8 cellular contexts compared by ENCODE assay signal in the genomic region with DNA sequence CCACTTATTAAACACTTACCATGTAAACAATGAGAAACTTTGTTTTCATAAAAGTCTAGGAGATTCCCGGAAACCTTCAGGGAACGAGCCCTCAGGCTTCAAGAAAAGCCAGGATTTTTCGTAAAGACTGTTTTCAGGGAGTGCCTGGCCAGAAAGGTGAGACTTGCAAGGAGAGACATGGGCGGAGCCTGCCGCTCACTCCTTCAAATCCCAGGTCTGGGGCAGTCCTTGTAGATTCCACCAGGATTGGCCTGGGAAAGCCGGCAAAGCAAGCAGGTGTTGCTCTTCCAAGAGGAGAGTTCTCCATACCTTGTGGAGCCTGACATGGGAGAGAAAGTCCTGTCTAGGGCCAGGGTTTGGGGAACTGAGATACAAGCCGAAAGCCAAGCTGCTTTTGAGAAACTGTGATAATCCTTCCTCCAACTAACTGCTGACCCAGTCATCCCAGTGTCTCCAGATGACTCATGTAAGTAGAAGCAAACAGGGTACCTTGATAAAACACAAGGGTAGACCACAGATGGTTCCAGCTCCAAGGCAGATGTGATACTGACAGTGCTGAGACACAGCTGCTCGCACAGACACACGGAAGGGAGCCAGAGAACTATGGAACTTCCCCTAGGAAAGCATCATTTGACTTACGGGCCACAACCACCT.
A peak's percentile ranks its signal among the peaks of the same experiment; 100 is the strongest.
DNase-seq lines count a peak whose midpoint lies in the region; ATAC-seq and TF ChIP-seq lines count a peak whose summit lies in the region.

No MANE protein-coding gene starts in this region.

- no peak for TF ChIP-seq CTCF in GM06990 (IDR thresholded peaks at IDR 0.05; ENCODE audit: insufficient read depth, low read length, poor library complexity, severe bottlenecking)
- TF ChIP-seq CTCF in fibroblast of villous mesenchyme (IDR thresholded peaks at IDR 0.05; ENCODE audit: insufficient read depth, low read depth, low read length): no peak
- TF ChIP-seq CTCF in tibial nerve (IDR thresholded peaks at IDR 0.05): no peak

- H3K36me3 ChIP-seq in GM06990 (ENCODE audit: control insufficient read depth, insufficient read depth, low read length) (no peaks in the 10 kb centered on the region), HUES48 (ENCODE audit: control insufficient read depth, insufficient read depth, low read length) (no peaks in the 10 kb centered on the region), tibial nerve (peaks cover 0 to 25% (median 0%) of the 10 kb centered on the region in 3 donors)

- no peak overlapping the region for H3K4me3 ChIP-seq in GM06990 (replicated peaks; ENCODE audit: low read depth, low read length)
- H3K4me3 ChIP-seq in HUES48 (ENCODE audit: low read depth, low read length): no peak overlapping the region
- H3K4me3 ChIP-seq in fibroblast of villous mesenchyme (ENCODE audit: low read depth, low read length): no peak overlapping the region
- no peak overlapping the region for H3K4me3 ChIP-seq in tibial nerve

- H3K27me3 ChIP-seq in GM06990 (replicated peaks; ENCODE audit: control insufficient read depth, insufficient read depth, low read length) (no peaks in the 10 kb centered on the region), HUES48 (ENCODE audit: control insufficient read depth, insufficient read depth, low read length) (no peaks in the 10 kb centered on the region), tibial nerve (no peaks in the 10 kb centered on the region)

- no peaks in the 10 kb centered on the region for H3K9me3 ChIP-seq in HUES48 (ENCODE audit: control insufficient read depth, insufficient read depth, low read length)
- H3K9me3 ChIP-seq in tibial nerve: no peaks in the 10 kb centered on the region

- no peak for TF ChIP-seq EP300 in tibial nerve (IDR thresholded peaks at IDR 0.05)

- no peak overlapping the region for H3K9ac ChIP-seq in HUES48 (ENCODE audit: low read depth, low read length)

- 83 to 89% methylated on average over 10 of the region's 10 CpGs for WGBS in tibial nerve, 2 donors

- H3K27ac ChIP-seq in HUES48 (ENCODE audit: low read depth, low read length): peak overlapping the region; percentile 66
- H3K27ac ChIP-seq in caudate nucleus (ENCODE audit: low read depth, low read length): no peak overlapping the region
- H3K27ac ChIP-seq in tibial nerve: no peak overlapping the region

- ATAC-seq in GM21515 (IDR thresholded peaks at IDR 0.05; ENCODE audit: unreplicated experiment): peak; percentile 67

- DNase-seq in GM06990 (ENCODE audit: extremely low read depth, insufficient read length): peak; percentile 76
- peak; percentile 88 for DNase-seq in fibroblast of villous mesenchyme (ENCODE audit: low read depth)
- no peak for DNase-seq in caudate nucleus (lab: John Stamatoyannopoulos, UW)
- no peak for DNase-seq in activated CD4-positive, CD25-positive, alpha-beta regulatory T cell treated with anti-CD3 and anti-CD28 coated beads, Interleukin-2, amount 50 U/mL, for 72 hours
- DNase-seq in tibial nerve (ENCODE audit: low spot score in 2 of 2): no peak
- DNase-seq in SIG-M5 treated with dmso at 0.1 percent for 504 hours (lab: John Stamatoyannopoulos, UW; ENCODE audit: unreplicated experiment): no peak

- H3K4me1 ChIP-seq in HUES48 (ENCODE audit: control insufficient read depth, insufficient read depth, low read length) (peaks cover 5% of the 10 kb centered on the region; the same call in 1 of the 2 replicates), tibial nerve (peaks cover 0 to 35% (median 27%) of the 10 kb centered on the region in 4 donors)

- TF ChIP-seq POLR2A in tibial nerve (IDR thresholded peaks at IDR 0.05): no peak

Comparison
In these comparisons a context has a peak if more than half of its experiments do, and no peak if none do; other contexts are left out.
1. DNase-seq: peak in GM06990 (single experiment) and fibroblast of villous mesenchyme (single experiment); none in caudate nucleus (0 of 61), activated CD4-positive, CD25-positive, alpha-beta regulatory T cell treated with anti-CD3 and anti-CD28 coated beads, Interleukin-2, amount 50 U/mL, for 72 hours (single experiment), tibial nerve (0 of 2) and SIG-M5 treated with dmso at 0.1 percent for 504 hours (single experiment).